7 cellular contexts compared by ENCODE assay signal in the genomic region with DNA sequence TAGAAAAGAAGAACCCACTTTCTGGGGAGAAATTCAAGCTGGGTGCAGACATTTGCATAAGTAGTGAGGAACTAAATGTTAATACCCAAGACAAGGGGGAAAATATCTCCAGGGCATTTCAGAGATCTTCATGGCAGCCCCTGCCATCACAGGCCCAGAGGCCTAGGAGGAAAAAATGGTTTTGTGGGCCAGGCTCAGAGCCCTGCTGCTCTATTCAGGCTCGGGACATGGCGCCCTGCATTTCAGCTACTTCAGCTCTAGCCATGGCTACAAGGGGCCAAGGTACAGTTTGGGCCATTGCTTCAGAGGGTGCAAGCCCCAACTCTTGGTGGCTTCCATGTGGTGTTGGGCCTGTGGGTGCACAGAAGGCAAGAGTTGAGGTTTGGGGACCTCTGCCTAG.
DNase-seq lines count a peak whose midpoint lies in the region; ATAC-seq, FAIRE-seq and TF ChIP-seq lines count a peak whose summit lies in the region.
"Not testable (repeated sequence)": the region's sequence is repeated elsewhere in the genome, so short reads cannot be mapped to it uniquely, and the experiment has no call there.

No MANE protein-coding gene starts in this region.

- H2AFZ ChIP-seq in HCT116 (ENCODE audit: low read depth, low read length, poor library complexity, severe bottlenecking); K562 (ENCODE audit: low read depth, low read length); HepG2 (ENCODE audit: low read length): not testable (repeated sequence)

- not testable (repeated sequence) for H3K27me3 ChIP-seq in BLaER1; HCT116 (ENCODE audit: insufficient read depth, low read length); K562 (ENCODE audit: control insufficient read depth in 2 of 2, insufficient read depth in 2 of 2, low read length in 2 of 2); HepG2 (ENCODE audit: control insufficient read depth in 1 of 2, insufficient read depth in 2 of 2, low read length in 2 of 2)

- H4K20me1 ChIP-seq in BLaER1; HCT116 (ENCODE audit: insufficient read depth); K562 (replicated peaks; ENCODE audit: control insufficient read depth, insufficient read depth, low read length); HepG2 (ENCODE audit: insufficient read depth, low read length): not testable (repeated sequence)

- ATAC-seq in A549, HCT116, K562, HepG2: not testable (repeated sequence)

- peaks cover 26% of the 10 kb centered on the region for H3K9me3 Mint-ChIP-seq in endothelial cell (ENCODE audit: unreplicated experiment)

- CTCF ChIA-PET in A549 (lab: Yijun Ruan, JAX); HCT116 (lab: Charles Lee); HEK293 (lab: Yijun Ruan, JAX); K562 (lab: Yijun Ruan, JAX; ENCODE audit: low intra/inter-chr PET ratio); HepG2 (lab: Yijun Ruan, JAX; ENCODE audit: low intra/inter-chr PET ratio, low total read pairs): not testable (repeated sequence)

- H3K4me1 Mint-ChIP-seq in endothelial cell (ENCODE audit: unreplicated experiment) = not testable (repeated sequence)

- BruUV-seq in HCT116 (replicated peaks; lab: Mats Ljungman, UMichigan); K562 (replicated peaks; lab: Mats Ljungman, UMichigan); HepG2 (replicated peaks; lab: Mats Ljungman, UMichigan): not testable (repeated sequence)

- H3K27ac ChIP-seq in A549; BLaER1; HCT116 (ENCODE audit: low read depth, low read length); HEK293 (ENCODE audit: extremely low read depth, low read depth, low read length); K562 (ENCODE audit: extremely low read depth, low read depth, low read length); HepG2 (ENCODE audit: extremely low read length, insufficient read depth, low read length): not testable (repeated sequence)

- DNase-seq in A549 (ENCODE audit: low read depth in 1 of 2, low spot score in 1 of 2); HCT116 (ENCODE audit: low read depth, low spot score); K562 (ENCODE audit: extremely low read depth in 1 of 4, low spot score in 3 of 4); endothelial cell (ENCODE audit: low spot score); HepG2 (ENCODE audit: low spot score): not testable (repeated sequence)

- TF ChIP-seq POLR2A in A549 (IDR thresholded peaks at IDR 0.05; ENCODE audit: low read length); HCT116 (IDR thresholded peaks at IDR 0.05; ENCODE audit: borderline replicate concordance, extremely low read depth, insufficient read depth, insufficient read length); K562 (conservative IDR thresholded peaks at IDR 0.05); HepG2 (IDR thresholded peaks at IDR 0.05; ENCODE audit: insufficient read depth in 1 of 2, low read depth in 2 of 2, low read length in 2 of 2): not testable (repeated sequence)

- peak overlapping the region; percentile 27 for H3K4me3 Mint-ChIP-seq in endothelial cell (ENCODE audit: unreplicated experiment)

- intact Hi-C loops in HCT116 (cut with micrococcal nuclease); K562 (cut with micrococcal nuclease); HepG2 (cut with micrococcal nuclease; ENCODE audit: unreplicated experiment): not testable (repeated sequence)

- WGBS in A549 (ENCODE audit: missing lambda C conversion rate) = 63% methylated on average over 2 of the region's 2 CpGs
- 14% methylated on average over 2 of the region's 2 CpGs for WGBS in K562 (ENCODE audit: insufficient coverage, low coverage, missing lambda C conversion rate)
- WGBS in HepG2 (ENCODE audit: low lambda C conversion rate) = no CpG with 5 or more reads among the region's 2 CpGs

- TF ChIP-seq RAD21 in A549 (conservative IDR thresholded peaks at IDR 0.05 in 1 of 2, IDR thresholded peaks at IDR 0.05 in 1 of 2); HCT116 (IDR thresholded peaks at IDR 0.05; ENCODE audit: low read depth); K562 (CRISPR knock-in tag; conservative IDR thresholded peaks at IDR 0.05 in 1 of 2, IDR thresholded peaks at IDR 0.05 in 1 of 2); HepG2 (CRISPR knock-in tag; IDR thresholded peaks at IDR 0.05): not testable (repeated sequence)

- not testable (repeated sequence) for H3K4me1 ChIP-seq in A549; BLaER1; HCT116 (ENCODE audit: control insufficient read depth in 1 of 2, insufficient read depth in 2 of 2, low read length in 2 of 2); HEK293 (ENCODE audit: control insufficient read depth, insufficient read depth, low read length); K562 (replicated peaks in 1 of 2; ENCODE audit: control insufficient read depth in 2 of 2, insufficient read depth in 2 of 2, low read length in 2 of 2); HepG2 (ENCODE audit: insufficient read depth, low read length)

- H3K4me2 ChIP-seq in A549; BLaER1; HCT116 (ENCODE audit: low read length); K562 (ENCODE audit: insufficient read depth, low read length); HepG2 (ENCODE audit: low read depth, low read length): not testable (repeated sequence)

- H3K9ac ChIP-seq in BLaER1; HCT116 (ENCODE audit: low read length); K562 (ENCODE audit: insufficient read depth in 1 of 2, low read depth in 2 of 2, low read length in 2 of 2); HepG2 (ENCODE audit: insufficient read depth, low read depth, low read length): not testable (repeated sequence)

- RAD21 ChIA-PET in HCT116 (lab: Charles Lee; ENCODE audit: low non-redundant PET in 1 of 2, low total read pairs in 2 of 2, uncharacterized antibody in 2 of 2, unreplicated experiment in 2 of 2) = not testable (repeated sequence)

- not testable (repeated sequence) for TF ChIP-seq EP300 in A549 (IDR thresholded peaks at IDR 0.05); K562 (IDR thresholded peaks at IDR 0.05; ENCODE audit: low read length); HepG2 (IDR thresholded peaks at IDR 0.05; ENCODE audit: low read depth in 2 of 2, low read length in 2 of 2); HepG2 (CRISPR knock-in tag; IDR thresholded peaks at IDR 0.05; ENCODE audit: borderline replicate concordance)

- in situ Hi-C loops in K562 (cut with MboI); HepG2 (cut with HindIII; ENCODE audit: extremely low pct_ligation_motif_present, low pct_unique_long_range_greater_than_20kb): not testable (repeated sequence)

- H3K4me3 ChIP-seq in A549; HCT116 (replicated peaks in 1 of 2; ENCODE audit: low read depth in 1 of 2, low read length in 2 of 2); HEK293 (ENCODE audit: low read depth, low read length); K562; HepG2 (replicated peaks in 1 of 3; ENCODE audit: insufficient read depth in 1 of 3, low read depth in 2 of 3, low read length in 3 of 3): not testable (repeated sequence)
- H3K4me3 ChIP-seq in BLaER1 = 0 out of 2 replicates have a peak overlapping the region, but pooled peaks have one; percentile 4

- not testable (repeated sequence) for H3K27me3 Mint-ChIP-seq in endothelial cell (ENCODE audit: unreplicated experiment)

- H3K9me3 ChIP-seq in A549 (peaks cover 40% of the 10 kb centered on the region), BLaER1 (peaks cover 60% of the 10 kb centered on the region), HepG2 (ENCODE audit: low read length) (peaks cover 30% of the 10 kb centered on the region)
- H3K9me3 ChIP-seq in HCT116 (ENCODE audit: control insufficient read depth in 1 of 2, insufficient read depth in 1 of 2, low read depth in 1 of 2, low read length in 2 of 2); HEK293 (ENCODE audit: control insufficient read depth, insufficient read depth, low read depth, low read length); K562 (replicated peaks; ENCODE audit: control insufficient read depth, insufficient read depth, low read depth, low read length): not testable (repeated sequence)

- H3K27ac Mint-ChIP-seq in endothelial cell (ENCODE audit: unreplicated experiment) = not testable (repeated sequence)

- H3K9me1 ChIP-seq in K562 (ENCODE audit: control insufficient read depth, insufficient read depth, low read length) = not testable (repeated sequence)

- not testable (repeated sequence) for FAIRE-seq in A549 (lab: Jason Lieb, UNC); K562 (lab: Jason Lieb, UNC); HepG2 (lab: Jason Lieb, UNC)

- not testable (repeated sequence) for H3K9me2 ChIP-seq in HCT116 (ENCODE audit: insufficient read depth)

- not testable (repeated sequence) for H3K79me2 ChIP-seq in HCT116 (ENCODE audit: insufficient read depth, low read length); K562 (ENCODE audit: control insufficient read depth, insufficient read depth, low read length); HepG2 (ENCODE audit: insufficient read depth, low read length)

- not testable (repeated sequence) for TF ChIP-seq CTCF in A549 (IDR thresholded peaks at IDR 0.05); HCT116 (IDR thresholded peaks at IDR 0.05 in 2 of 3, conservative IDR thresholded peaks at IDR 0.05 in 1 of 3; ENCODE audit: borderline replicate concordance in 1 of 3, insufficient read depth in 1 of 3, low read depth in 2 of 3, low read length in 2 of 3); HEK293 (tag by site-specific recombination; IDR thresholded peaks at IDR 0.05); K562 (IDR thresholded peaks at IDR 0.05 in 2 of 3, conservative IDR thresholded peaks at IDR 0.05 in 1 of 3; ENCODE audit: insufficient read depth in 2 of 3, low read depth in 1 of 3, low read length in 3 of 3); endothelial cell (IDR thresholded peaks at IDR 0.05; ENCODE audit: unreplicated experiment); HepG2 (CRISPR knock-in tag; IDR thresholded peaks at IDR 0.05)

- peaks cover 26% of the 10 kb centered on the region for H3K36me3 Mint-ChIP-seq in endothelial cell (ENCODE audit: low read depth, unreplicated experiment)

- POLR2A ChIA-PET in A549 (lab: Yijun Ruan, JAX); HCT116 (lab: Charles Lee); HEK293 (lab: Yijun Ruan, JAX); K562 (lab: Yijun Ruan, JAX); HepG2 (lab: Yijun Ruan, JAX): not testable (repeated sequence)

- not testable (repeated sequence) for H3K36me3 ChIP-seq in BLaER1; HCT116 (ENCODE audit: control insufficient read depth in 1 of 2, insufficient read depth in 2 of 2, low read length in 2 of 2); HEK293 (ENCODE audit: control insufficient read depth in 2 of 2, insufficient read depth in 1 of 2, low read length in 2 of 2); K562 (ENCODE audit: control insufficient read depth, insufficient read depth, low read length); HepG2 (replicated peaks in 1 of 2; ENCODE audit: control insufficient read depth in 1 of 2, insufficient read depth in 2 of 2, low read length in 2 of 2)
